In genomic region chr20:17676942-17677341, GRCh38 we compare ENCODE assay signal across 33 cellular contexts. TPM values are rescaled to one million over a fixed set of nuclear protein-coding genes. Genes with fewer than 3 reads are reported as not detected.
DNase-seq lines count a peak whose midpoint lies in the region; ATAC-seq and TF ChIP-seq lines count a peak whose summit lies in the region.
"Had no signal": no experiment of that assay in that cellular context is flagged by ENCODE, and none has a peak within 500 bp of the region (broad histone marks: within the 10 kb centered on the region; RNA-seq: fewer than 3 reads in every experiment).

No MANE protein-coding gene starts in this region.

- peaks cover 99% of the 10 kb centered on the region for H3K79me2 ChIP-seq in ACC112 (ENCODE audit: control insufficient read depth, insufficient read depth, low read length, unreplicated experiment)

- H3K36me3 Mint-ChIP-seq in osteocyte (ENCODE audit: unreplicated experiment) = peaks cover 32% of the 10 kb centered on the region
- H3K36me3 Mint-ChIP-seq in naive thymus-derived CD4-positive, alpha-beta T cell = peaks cover 0 to 13% (median 4%) of the 10 kb centered on the region in 5 donors

- H3K27ac Mint-ChIP-seq in osteocyte (ENCODE audit: unreplicated experiment) = peak overlapping the region; percentile 55
- H3K27ac Mint-ChIP-seq in naive thymus-derived CD4-positive, alpha-beta T cell = peak overlapping the region in 1 of 9 donors; percentile 49
- H3K27ac Mint-ChIP-seq: activated T-cell treated with anti-CD3 and anti-CD28 coated beads, Interleukin-2, amount 50 U/mL, for 72 hours; nephron progenitor cell had no signal

- peaks cover 27% of the 10 kb centered on the region for H3K36me3 ChIP-seq in ACC112 (ENCODE audit: insufficient read depth, low read length)
- no peaks in the 10 kb centered on the region for H3K36me3 ChIP-seq in naive thymus-derived CD4-positive, alpha-beta T cell (ENCODE audit: control insufficient read depth in 2 of 3, insufficient read depth in 3 of 3, low read length in 3 of 3)

- POLR2A ChIA-PET in RWPE1 (lab: Yijun Ruan, JAX; ENCODE audit: low non-redundant PET) = no interaction called here
- POLR2A ChIA-PET in naive thymus-derived CD4-positive, alpha-beta T cell (lab: Charles Lee) = no interaction called here

- no peaks in the 10 kb centered on the region for H3K27me3 Mint-ChIP-seq in osteocyte (ENCODE audit: unreplicated experiment)
- H3K27me3 Mint-ChIP-seq in naive thymus-derived CD4-positive, alpha-beta T cell = no peaks in the 10 kb centered on the region

- no peak overlapping the region for H3K4me3 ChIP-seq in ACC112 (ENCODE audit: low read depth, low read length)
- no peak overlapping the region for H3K4me3 ChIP-seq in naive thymus-derived CD4-positive, alpha-beta T cell (ENCODE audit: low read length)
- H3K4me3 ChIP-seq: heart left ventricle, Peyer's patch, sigmoid colon, SJSA1, testis had no signal

- H3K4me1 ChIP-seq in ACC112 (ENCODE audit: control insufficient read depth, insufficient read depth, low read length, unreplicated experiment) = peaks cover 74% of the 10 kb centered on the region
- H3K4me1 ChIP-seq in naive thymus-derived CD4-positive, alpha-beta T cell (ENCODE audit: control insufficient read depth in 2 of 2, insufficient read depth in 2 of 2, low read length in 2 of 2) = peaks cover 0 to 14% of the 10 kb centered on the region in 2 donors

- no peaks in the 10 kb centered on the region for H3K9me3 Mint-ChIP-seq in osteocyte (ENCODE audit: unreplicated experiment)
- H3K9me3 Mint-ChIP-seq in naive thymus-derived CD4-positive, alpha-beta T cell = no peaks in the 10 kb centered on the region
- H3K9me3 Mint-ChIP-seq: activated T-cell treated with anti-CD3 and anti-CD28 coated beads, Interleukin-2, amount 50 U/mL, for 72 hours; nephron progenitor cell had no signal

- intact Hi-C loops in naive thymus-derived CD4-positive, alpha-beta T cell (cut with micrococcal nuclease) = no loop called here

- no peak overlapping the region for H3K4me3 Mint-ChIP-seq in osteocyte (ENCODE audit: unreplicated experiment)
- H3K4me3 Mint-ChIP-seq in naive thymus-derived CD4-positive, alpha-beta T cell = no peak overlapping the region
- H3K4me3 Mint-ChIP-seq: activated T-cell treated with anti-CD3 and anti-CD28 coated beads, Interleukin-2, amount 50 U/mL, for 72 hours; nephron progenitor cell had no signal

- ATAC-seq in naive thymus-derived CD4-positive, alpha-beta T cell = no peak
- ATAC-seq: activated T-cell treated with anti-CD3 and anti-CD28 coated beads, Interleukin-2, amount 50 U/mL, for 72 hours; heart left ventricle had no signal

- peaks cover 67% of the 10 kb centered on the region for H3K4me1 Mint-ChIP-seq in osteocyte (ENCODE audit: unreplicated experiment)
- H3K4me1 Mint-ChIP-seq in naive thymus-derived CD4-positive, alpha-beta T cell = peaks cover 14 to 41% (median 16%) of the 10 kb centered on the region in 7 donors

- CTCF ChIA-PET in RWPE1 (lab: Yijun Ruan, JAX) = interaction anchor here (0.6 kb wide), 1 partner anchor 271 kb away, joined by 3 read pairs; no protein-coding TSS in a partner anchor
- CTCF ChIA-PET in naive thymus-derived CD4-positive, alpha-beta T cell (lab: Charles Lee) = no interaction called here

- DNase-seq in RWPE1 (ENCODE audit: low spot score) (no peak), fibroblast of gingiva (ENCODE audit: low read depth) (peak; percentile 33), osteocyte (ENCODE audit: extremely low spot score, unreplicated experiment) (no peak), activated gamma-delta T cell (lab: John Stamatoyannopoulos, UW) (no peak), RKO (ENCODE audit: low spot score) (no peak)
- DNase-seq in stimulated activated CD4-positive, alpha-beta T cell treated with anti-CD3 and anti-CD28 coated beads, Interleukin-15, amount 100 ng/mL, for 24 hours = no peak
- DNase-seq in naive thymus-derived CD4-positive, alpha-beta T cell = no peak
- DNase-seq: activated CD4-positive, alpha-beta T cell treated with anti-CD3 and anti-CD28 coated beads, Interleukin-2, amount 50 U/mL, for 4 hours; activated CD4-positive, CD25-positive, alpha-beta regulatory T cell; activated naive CD4-positive, alpha-beta T cell treated with Interleukin-2 at 50 U/mL for 16 hours; activated T-cell treated with anti-CD3 and anti-CD28 coated beads, Interleukin-2, amount 50 U/mL, for 72 hours; caudate nucleus; DMS153; HCEC 1CT; KG1; MM.1S; NCI-H2029 treated with DMSO at 0.1 percent for 48 hours; NCI-H2227 treated with DMSO at 0.1 percent for 48 hours; NCI-H69; nephron progenitor cell; Peyer's patch; sigmoid colon; stimulated activated naive CD4-positive, alpha-beta T cell treated with Interleukin-2 at 50 U/mL for 16 hours; testis had no signal

- no peaks in the 10 kb centered on the region for H3K9me3 ChIP-seq in naive thymus-derived CD4-positive, alpha-beta T cell (ENCODE audit: control insufficient read depth in 2 of 3, low read length in 3 of 3)
- H3K9me3 ChIP-seq: heart left ventricle, Peyer's patch, sigmoid colon, SJSA1, testis had no signal

- H3K27me3 ChIP-seq in ACC112 (ENCODE audit: insufficient read depth, low read length) = no peaks in the 10 kb centered on the region
- no peaks in the 10 kb centered on the region for H3K27me3 ChIP-seq in naive thymus-derived CD4-positive, alpha-beta T cell (ENCODE audit: control insufficient read depth in 2 of 2, insufficient read depth in 2 of 2, low read length in 2 of 2)
- H3K27me3 ChIP-seq: heart left ventricle, Peyer's patch, sigmoid colon, SJSA1, testis had no signal

- TF ChIP-seq CTCF in RWPE1 (conservative IDR thresholded peaks at IDR 0.05; ENCODE audit: low read depth) (no peak), osteocyte (IDR thresholded peaks at IDR 0.05) (no peak)

- H3K27ac ChIP-seq in ACC112 (ENCODE audit: low read depth, low read length) (0 out of 2 replicates have a peak overlapping the region, but pooled peaks have one; percentile 15), RWPE1 (0 out of 2 replicates have a peak overlapping the region, but pooled peaks have one; percentile 31)
- no peak overlapping the region for H3K27ac ChIP-seq in naive thymus-derived CD4-positive, alpha-beta T cell (ENCODE audit: low read depth, low read length)
- H3K27ac ChIP-seq: heart left ventricle, Peyer's patch, SJSA1, testis had no signal

- H2AFZ ChIP-seq in ACC112 (ENCODE audit: low read length, unreplicated experiment) = no peak overlapping the region

RNA-seq across cellular contexts. Expression of gene RRBP1, which starts 5.1 kb away (rescaled TPM):
- total RNA-seq in osteocyte = 307 and 312 TPM in 2 replicates
- 10 to 100 TPM; 27.8 to 73.9 (median 29.1) TPM for total RNA-seq in naive thymus-derived CD4-positive, alpha-beta T cell
- 10 to 100 TPM in 1 of 2 donors, 1 to 10 TPM in 1; 4.1 to 11.1 TPM for polyA plus RNA-seq in naive thymus-derived CD4-positive, alpha-beta T cell

RNA-seq across cellular contexts. Expression of gene BANF2, which starts 22.8 kb away (rescaled TPM):
- total RNA-seq in osteocyte = not detected in 2 replicates
- total RNA-seq in naive thymus-derived CD4-positive, alpha-beta T cell = not detected
- not detected for polyA plus RNA-seq in naive thymus-derived CD4-positive, alpha-beta T cell
- total RNA-seq: A172; activated T-cell treated with anti-CD3 and anti-CD28 coated beads, Interleukin-2, amount 50 U/mL, for 72 hours; dermis microvascular lymphatic vessel endothelial cell; G401; heart left ventricle; HT1080; lung microvascular endothelial cell; mucosa of gallbladder; Peyer's patch; sigmoid colon; SJSA1 had no signal
- polyA plus RNA-seq: heart left ventricle, sigmoid colon had no signal
